Comparison of ENCODE assay signal across 13 cellular contexts in genomic region chr15:90789496-90789895, GRCh38.
"Had no signal": no experiment of that assay in that cellular context is flagged by ENCODE, and none has a peak within 500 bp of the region (broad histone marks: within the 10 kb centered on the region; RNA-seq: fewer than 3 reads in every experiment).

No MANE protein-coding gene starts in this region.

- H3K27me3 ChIP-seq: ascending aorta, cardiac muscle cell, left lung, suprapubic skin, upper lobe of right lung had no signal

- H3K27ac ChIP-seq: ascending aorta, cardiac muscle cell, left lung, suprapubic skin, upper lobe of right lung had no signal

- DNase-seq: activated CD4-positive, alpha-beta T cell treated with anti-CD3 and anti-CD28 coated beads, Interleukin-2, amount 10 ng/mL, durations not matched to agents 7 days and 5 days; activated naive CD4-positive, alpha-beta T cell treated with Interleukin-2 at 50 U/mL for 16 hours; islet precursor cell; left lung; natural killer cell; retina; stimulated activated CD4-positive, alpha-beta T cell treated with anti-CD3 and anti-CD28 coated beads, Interleukin-4, amount 100 ng/mL, for 4 hours; stimulated activated CD8-positive, alpha-beta memory T cell treated with anti-CD3 and anti-CD28 coated beads, Interleukin-4, amount 100 ng/mL, for 48 hours; stimulated activated naive CD4-positive, alpha-beta T cell treated with Interleukin-2 at 50 U/mL for 16 hours; upper lobe of right lung had no signal

- H3K9me3 ChIP-seq: ascending aorta, left lung, suprapubic skin, upper lobe of right lung had no signal

- H3K4me3 Mint-ChIP-seq: activated CD4-positive, alpha-beta T cell treated with anti-CD3 and anti-CD28 coated beads, Interleukin-2, amount 10 ng/mL, durations not matched to agents 7 days and 5 days; natural killer cell had no signal

- H3K4me3 ChIP-seq: ascending aorta, cardiac muscle cell, left lung, suprapubic skin, upper lobe of right lung had no signal

- H3K4me1 ChIP-seq: ascending aorta, left lung, suprapubic skin, upper lobe of right lung had no signal

- H3K36me3 ChIP-seq: ascending aorta, cardiac muscle cell, left lung, suprapubic skin, upper lobe of right lung had no signal

- H3K27ac Mint-ChIP-seq: activated CD4-positive, alpha-beta T cell treated with anti-CD3 and anti-CD28 coated beads, Interleukin-2, amount 10 ng/mL, durations not matched to agents 7 days and 5 days; natural killer cell had no signal

- H3K27me3 Mint-ChIP-seq: activated CD4-positive, alpha-beta T cell treated with anti-CD3 and anti-CD28 coated beads, Interleukin-2, amount 10 ng/mL, durations not matched to agents 7 days and 5 days had no signal

- H3K9me3 Mint-ChIP-seq: activated CD4-positive, alpha-beta T cell treated with anti-CD3 and anti-CD28 coated beads, Interleukin-2, amount 10 ng/mL, durations not matched to agents 7 days and 5 days; natural killer cell had no signal

- ATAC-seq: left lung, natural killer cell, upper lobe of right lung had no signal
